ENCODE assay signal across 1 cellular context in the genomic region with DNA sequence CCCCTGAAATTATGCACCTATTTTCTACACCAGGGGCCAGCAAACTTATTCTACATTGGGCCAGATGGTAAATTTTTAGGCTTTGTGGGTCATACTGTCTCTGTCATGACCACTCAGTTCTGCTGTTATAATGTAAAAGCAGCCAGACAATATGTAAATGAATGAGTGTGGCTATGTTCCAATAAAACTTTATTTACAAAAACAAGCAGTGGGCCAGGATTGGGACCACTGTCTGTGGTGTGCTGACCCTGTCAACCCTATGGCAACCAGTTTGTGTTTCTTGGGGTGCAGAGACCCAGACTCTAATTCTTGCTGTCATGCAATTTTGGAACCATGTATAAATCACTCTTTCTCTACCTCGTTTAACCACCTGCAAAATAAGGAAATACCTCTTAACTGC.
TF ChIP-seq lines count a peak whose summit lies in the region.

No MANE protein-coding gene starts in this region.

TF ChIP-seq in K562, 482 proteins besides CTCF, POLR2A, EP300 and RAD21 (continued from another document):
- TF ChIP-seq ZBTB40 (IDR thresholded peaks at IDR 0.05) (peak; percentile 78), ZBTB40 (CRISPR knock-in tag; IDR thresholded peaks at IDR 0.05) (no peak)
